Comparison of ENCODE assay signal across 9 cellular contexts in genomic region chr1:209768354-209768774, GRCh38. TPM values are rescaled to one million over a fixed set of nuclear protein-coding genes. Genes with fewer than 3 reads are reported as not detected.
DNase-seq lines count a peak whose midpoint lies in the region; ATAC-seq and TF ChIP-seq lines count a peak whose summit lies in the region.
"Had no signal": no experiment of that assay in that cellular context is flagged by ENCODE, and none has a peak within 500 bp of the region (broad histone marks: within the 10 kb centered on the region; RNA-seq: fewer than 3 reads in every experiment).

No MANE protein-coding gene starts in this region.

- peaks cover 11 to 43% (median 13%) of the 10 kb centered on the region in 3 donors for H3K4me1 ChIP-seq in esophagus squamous epithelium

- DNase-seq in activated CD4-positive, alpha-beta T cell treated with anti-CD3 and anti-CD28 coated beads for 4 hours = peak; percentile 74 to 76
- no peak for DNase-seq in esophagus squamous epithelium (lab: John Stamatoyannopoulos, UW)
- peak; percentile 65 for DNase-seq in stimulated activated CD8-positive, alpha-beta memory T cell treated with anti-CD3 and anti-CD28 coated beads, Interleukin-12 subunit alpha, Interleukin-12 subunit beta, amount 100 ng/mL, for 24 hours (ENCODE audit: extremely low read depth)
- DNase-seq in lower leg skin (ENCODE audit: low spot score in 2 of 2) = no peak
- no peak for DNase-seq in NCI-H1105 treated with DMSO at 0.1 percent for 48 hours (lab: John Stamatoyannopoulos, UW)
- DNase-seq in WERI-Rb-1 = no peak

- H3K27me3 ChIP-seq in esophagus squamous epithelium (no peaks in the 10 kb centered on the region), WERI-Rb-1 (ENCODE audit: insufficient read depth, low read depth, severe bottlenecking) (no peaks in the 10 kb centered on the region)

- ATAC-seq in HG03108 (IDR thresholded peaks at IDR 0.05; ENCODE audit: unreplicated experiment) = peak; percentile 82

- no peaks in the 10 kb centered on the region for H3K36me3 ChIP-seq in esophagus squamous epithelium
- H3K36me3 ChIP-seq in WERI-Rb-1 = no peaks in the 10 kb centered on the region

- H3K27ac ChIP-seq in esophagus squamous epithelium = peak overlapping the region in 3 of 4 donors; percentile 60 to 78 (median 71)
- no peak overlapping the region for H3K27ac ChIP-seq in WERI-Rb-1

- no peaks in the 10 kb centered on the region for H3K9me3 ChIP-seq in esophagus squamous epithelium
- H3K9me3 ChIP-seq in WERI-Rb-1 (ENCODE audit: severe bottlenecking) = no peaks in the 10 kb centered on the region

- TF ChIP-seq CTCF in esophagus squamous epithelium (IDR thresholded peaks at IDR 0.05) (no peak), lower leg skin (IDR thresholded peaks at IDR 0.05) (no peak), WERI-Rb-1 (IDR thresholded peaks at IDR 0.05; ENCODE audit: low read depth, low read length) (no peak)

- H3K4me3 ChIP-seq in esophagus squamous epithelium = peak overlapping the region in 3 of 4 donors; percentile 23 to 40 (median 28)
- no peak overlapping the region for H3K4me3 ChIP-seq in lower leg skin (ENCODE audit: low read depth, poor library complexity, severe bottlenecking)
- no peak overlapping the region for H3K4me3 ChIP-seq in WERI-Rb-1 (ENCODE audit: low read depth, low read length)

- WGBS in esophagus squamous epithelium, 2 donors = 55 to 77% methylated on average over 9 of the region's 9 CpGs
- WGBS in lower leg skin, 2 donors = 63 to 69% methylated on average over 9 of the region's 9 CpGs

- TF ChIP-seq POLR2A in GM19099 (IDR thresholded peaks at IDR 0.05; ENCODE audit: extremely low read depth, insufficient read length, low read depth) (peak; percentile 70), esophagus squamous epithelium (IDR thresholded peaks at IDR 0.05) (peak in 1 of 4 donors; percentile 47), lower leg skin (IDR thresholded peaks at IDR 0.05) (no peak)

- intact Hi-C loops in esophagus squamous epithelium (cut with DNase I) (no loop called here), lower leg skin (cut with DNase I; ENCODE audit: low total_unique reads) (no loop called here)

RNA-seq across cellular contexts. Expression of gene TRAF3IP3, which starts 12.5 kb away (rescaled TPM):
- total RNA-seq in esophagus squamous epithelium = 10 to 100 TPM in 1 of 4 donors, 1 to 10 TPM in 3; 1.2 to 10.3 (median 1.9) TPM
- total RNA-seq in lower leg skin = 1 to 10 TPM in 2 of 4 donors, under 1 TPM in 1, not detected in 1; 0.61 to 2.1 (median 1.1) TPM

RNA-seq across cellular contexts. Expression of gene C1orf74, which starts 16.0 kb away (rescaled TPM):
- total RNA-seq in esophagus squamous epithelium = 1 to 10 TPM; 2.9 to 6.2 (median 4.1) TPM
- 1 to 10 TPM; 2.3 to 3.7 (median 2.8) TPM for total RNA-seq in lower leg skin

RNA-seq across cellular contexts. Expression of gene IRF6, which starts 37.6 kb away (rescaled TPM):
- total RNA-seq in esophagus squamous epithelium (100 to 1,000 TPM in 2 of 4 donors, 10 to 100 TPM in 2; 94.8 to 110 (median 98.6) TPM), lower leg skin (100 to 1,000 TPM; 166 to 198 (median 176) TPM)
- total RNA-seq: T-helper 2 cell treated with Interferon-gamma antibody and Interleukin-4, amounts not matched to agents 100 ng/mL and 5 ng/mL, for 36 hours had no signal

RNA-seq across cellular contexts. Expression of gene UTP25, which starts 59.4 kb away (rescaled TPM):
- total RNA-seq in esophagus squamous epithelium = 10 to 100 TPM in 1 of 4 donors, 1 to 10 TPM in 3; 3.9 to 13.5 (median 7.8) TPM
- 10 to 100 TPM in 3 of 4 donors, 1 to 10 TPM in 1; 9.9 to 12.9 (median 11.1) TPM for total RNA-seq in lower leg skin

Comparison
In these comparisons a context has a peak if more than half of its experiments do, and no peak if none do; other contexts are left out.
1. DNase-seq: peak in activated CD4-positive, alpha-beta T cell treated with anti-CD3 and anti-CD28 coated beads for 4 hours (2 of 2) and stimulated activated CD8-positive, alpha-beta memory T cell treated with anti-CD3 and anti-CD28 coated beads, Interleukin-12 subunit alpha, Interleukin-12 subunit beta, amount 100 ng/mL, for 24 hours (single experiment); none in esophagus squamous epithelium (single experiment), lower leg skin (0 of 2), NCI-H1105 treated with DMSO at 0.1 percent for 48 hours (single experiment) and WERI-Rb-1 (single experiment).
2. H3K4me3 ChIP-seq: peak in esophagus squamous epithelium (3 of 4); none in lower leg skin (single experiment) and WERI-Rb-1 (single experiment).